In the genomic region with DNA sequence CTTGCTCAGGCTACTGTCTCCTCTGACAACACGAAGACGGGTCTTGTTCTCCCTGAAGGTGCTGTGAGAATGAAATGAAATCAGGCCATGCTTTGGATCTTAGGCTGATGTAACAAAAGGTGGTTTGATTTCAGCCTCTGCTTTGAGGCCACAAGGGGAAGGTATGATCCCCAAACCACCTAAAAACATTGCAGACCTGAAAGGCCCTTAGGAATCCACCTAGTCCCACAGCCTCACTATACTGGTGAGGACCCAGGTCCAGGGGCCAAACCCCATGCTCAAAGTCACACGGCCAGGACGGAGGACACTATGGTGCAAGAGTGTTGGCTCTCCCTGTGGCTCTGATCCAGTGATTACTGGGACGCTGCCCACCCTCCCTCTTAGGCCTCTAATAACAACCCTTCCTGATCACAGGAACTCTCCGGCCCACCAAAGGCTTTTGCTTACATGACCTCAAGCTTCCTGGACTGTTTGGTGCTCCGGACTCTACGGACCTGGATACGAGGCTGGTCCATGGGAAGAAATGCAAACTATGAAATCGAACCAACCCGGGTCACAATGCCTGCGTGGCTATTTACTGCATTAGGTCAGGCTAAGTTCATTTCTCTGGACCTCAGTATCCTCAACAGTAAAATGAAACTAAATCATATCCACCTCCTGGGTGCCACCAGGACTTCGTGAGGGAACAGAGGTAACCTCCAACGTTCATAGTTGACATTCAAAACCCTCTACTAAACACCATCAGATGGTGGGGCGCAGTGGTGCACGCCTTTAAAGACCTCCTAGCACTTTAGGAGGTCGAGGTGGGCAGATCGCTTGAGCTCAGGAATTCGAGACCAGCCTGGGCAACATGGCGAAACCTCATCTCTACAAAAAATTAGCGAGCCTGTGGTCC, we compare ENCODE assay signal across 8 cellular contexts. TPM values are rescaled to one million over a fixed set of nuclear protein-coding genes. Genes with fewer than 3 reads are reported as not detected.
DNase-seq lines count a peak whose midpoint lies in the region; ATAC-seq and TF ChIP-seq lines count a peak whose summit lies in the region.

No MANE protein-coding gene starts in this region.

- H3K4me2 ChIP-seq in Karpas-422 (ENCODE audit: low read depth, low read length, poor library complexity, severe bottlenecking): peak overlapping the region; percentile 90

- peaks cover 44% of the 10 kb centered on the region for H3K79me2 ChIP-seq in Karpas-422 (ENCODE audit: low read length)

- DNase-seq in AG20443 (ENCODE audit: low spot score): peak; percentile 57
- peak; percentile 48 for DNase-seq in Karpas-422
- DNase-seq in chondrocyte (ENCODE audit: low spot score): no peak
- DNase-seq in NCI-H82 (lab: John Stamatoyannopoulos, UW): no peak
- DNase-seq in NCI-H446 treated with DMSO at 0.1 percent for 48 hours (lab: John Stamatoyannopoulos, UW): no peak

- H3K9me3 ChIP-seq in Karpas-422 (ENCODE audit: low read length) (peaks cover 3% of the 10 kb centered on the region), mucosa of rectum (ENCODE audit: control insufficient read depth in 2 of 2, low read length in 2 of 2) (no peaks in the 10 kb centered on the region)

- no peaks in the 10 kb centered on the region for H3K27me3 Mint-ChIP-seq in chondrocyte (ENCODE audit: low read depth)

- ATAC-seq in GM18505 (IDR thresholded peaks at IDR 0.05; ENCODE audit: unreplicated experiment) (no peak), HG03097 (IDR thresholded peaks at IDR 0.05; ENCODE audit: low FRiP score, unreplicated experiment) (no peak)

- TF ChIP-seq POLR2A in GM18505 (IDR thresholded peaks at IDR 0.05; ENCODE audit: borderline replicate concordance, extremely low read depth, insufficient read depth, insufficient read length): no peak

- H3K9ac ChIP-seq in Karpas-422 (ENCODE audit: low read length) (peak overlapping the region; percentile 83), mucosa of rectum (ENCODE audit: low read depth in 1 of 2, low read length in 2 of 2) (peak overlapping the region; percentile 58 to 94)

- peaks cover 41% of the 10 kb centered on the region for H3K4me1 Mint-ChIP-seq in chondrocyte (ENCODE audit: low read depth)

- H3K4me1 ChIP-seq in Karpas-422 (ENCODE audit: low read length): peaks cover 75% of the 10 kb centered on the region
- peaks cover 42 to 48% of the 10 kb centered on the region in 2 donors for H3K4me1 ChIP-seq in mucosa of rectum (ENCODE audit: control insufficient read depth in 2 of 2, insufficient read depth in 2 of 2, low read length in 2 of 2)

- peaks cover 2% of the 10 kb centered on the region for H3K9me3 Mint-ChIP-seq in chondrocyte (ENCODE audit: low read depth)

- H3K27ac Mint-ChIP-seq in chondrocyte (ENCODE audit: unreplicated experiment): no peak overlapping the region

- H3K27me3 ChIP-seq in Karpas-422 (ENCODE audit: low read length): no peaks in the 10 kb centered on the region; the same call in 1 of the 2 replicates
- no peaks in the 10 kb centered on the region for H3K27me3 ChIP-seq in mucosa of rectum (ENCODE audit: control insufficient read depth in 2 of 2, insufficient read depth in 2 of 2, low read length in 2 of 2)

- H3K4me3 ChIP-seq in Karpas-422 (ENCODE audit: low read length): peak overlapping the region; percentile 95
- H3K4me3 ChIP-seq in mucosa of rectum (ENCODE audit: low read length in 2 of 2): peak overlapping the region; percentile 93 to 96

- H3K27ac ChIP-seq in Karpas-422 (ENCODE audit: low read length) (peak overlapping the region; percentile 56; the same call in 1 of the 2 replicates), mucosa of rectum (ENCODE audit: low read depth in 2 of 2, low read length in 2 of 2) (peak overlapping the region; percentile 51 to 95)

- TF ChIP-seq CTCF in chondrocyte (IDR thresholded peaks at IDR 0.05): no peak

- peaks cover 8% of the 10 kb centered on the region; the same call in 1 of the 2 replicates for H4K20me1 ChIP-seq in Karpas-422 (ENCODE audit: insufficient read depth, low read depth, low read length)

- H2AFZ ChIP-seq in Karpas-422 (ENCODE audit: low read length): no peak overlapping the region

- peaks cover 4% of the 10 kb centered on the region for H3K36me3 Mint-ChIP-seq in chondrocyte (ENCODE audit: low read depth)

- H3K36me3 ChIP-seq in Karpas-422 (ENCODE audit: insufficient read depth, low read length): peaks cover 8% of the 10 kb centered on the region
- peaks cover 12 to 17% of the 10 kb centered on the region in 2 donors for H3K36me3 ChIP-seq in mucosa of rectum (ENCODE audit: control insufficient read depth in 2 of 2, insufficient read depth in 2 of 2, low read length in 2 of 2)

- H3K4me3 Mint-ChIP-seq in chondrocyte (ENCODE audit: unreplicated experiment): peak overlapping the region; percentile 90

- no peaks in the 10 kb centered on the region for H3K9me2 ChIP-seq in Karpas-422 (replicated peaks; ENCODE audit: insufficient read depth, low read length)

RNA-seq across cellular contexts. Expression of gene TRIM25, which starts 1.5 kb away (rescaled TPM):
- 42.4 and 49.0 TPM in 2 replicates for total RNA-seq in Karpas-422 (2014; rRNA removed; shearing (Covaris generic); ENCODE audit: low replicate concordance)
- total RNA-seq in chondrocyte: 19.2 to 31.7 TPM (median 19.6 TPM) in 3 replicates

RNA-seq across cellular contexts. Expression of gene COIL, which starts 48.5 kb away (rescaled TPM):
- 14.6 and 16.4 TPM in 2 replicates for total RNA-seq in Karpas-422 (2014; rRNA removed; shearing (Covaris generic); ENCODE audit: low replicate concordance)
- total RNA-seq in chondrocyte: 11.2 to 13.4 TPM (median 12.2 TPM) in 3 replicates

Comparison
In these comparisons a context has a peak if more than half of its experiments do, and no peak if none do; other contexts are left out.
1. DNase-seq: peak in AG20443 (single experiment) and Karpas-422 (single experiment); none in chondrocyte (single experiment), NCI-H82 (single experiment) and NCI-H446 treated with DMSO at 0.1 percent for 48 hours (single experiment).